In genomic region chr12:8108808-8109398, GRCh38 we compare ENCODE assay signal across 8 cellular contexts. TPM values are rescaled to one million over a fixed set of nuclear protein-coding genes. Genes with fewer than 3 reads are reported as not detected.
DNase-seq lines count a peak whose midpoint lies in the region; ATAC-seq, FAIRE-seq and TF ChIP-seq lines count a peak whose summit lies in the region.

No MANE protein-coding gene starts in this region.

- H3F3A ChIP-seq in DOHH2 (ENCODE audit: control insufficient read depth, insufficient read depth) = no peaks in the 10 kb centered on the region

- peak; percentile 54 for DNase-seq in HTR-8/SVneo (ENCODE audit: insufficient read length, low spot score)
- DNase-seq in Peyer's patch = peak; percentile 68 to 93 (median 79)
- peak; percentile 78 for DNase-seq in activated T-cell treated with anti-CD3 and anti-CD28 coated beads, Interleukin-2, amount 50 U/mL, for 4 hours
- DNase-seq in fibroblast of gingiva (ENCODE audit: low read depth) = peak; percentile 71

- no peaks in the 10 kb centered on the region for H3K9me2 ChIP-seq in DOHH2 (replicated peaks; ENCODE audit: control insufficient read depth, low read length)

- peaks cover 4% of the 10 kb centered on the region for H3K4me1 Mint-ChIP-seq in activated T-cell treated with anti-CD3 and anti-CD28 coated beads, Interleukin-2, amount 50 U/mL, for 4 hours (ENCODE audit: low read depth)
- H3K4me1 Mint-ChIP-seq in nephron = no peaks in the 10 kb centered on the region
- H3K4me1 Mint-ChIP-seq in stimulated activated memory B cell treated with anti-CD40 and anti-IgM and Interleukin-4, amounts not matched to agents 10 μg/mL and 1 μg/mL and 100 μg/mL, for 72 hours = peaks cover 4% of the 10 kb centered on the region

- H3K9me3 ChIP-seq in DOHH2 (ENCODE audit: control insufficient read depth, insufficient read depth, low read length) (no peaks in the 10 kb centered on the region), Peyer's patch (no peaks in the 10 kb centered on the region)

- H3K36me3 Mint-ChIP-seq in activated T-cell treated with anti-CD3 and anti-CD28 coated beads, Interleukin-2, amount 50 U/mL, for 4 hours (ENCODE audit: insufficient read depth) = peaks cover 25% of the 10 kb centered on the region
- peaks cover 44% of the 10 kb centered on the region for H3K36me3 Mint-ChIP-seq in nephron (ENCODE audit: low read depth)
- H3K36me3 Mint-ChIP-seq in stimulated activated memory B cell treated with anti-CD40 and anti-IgM and Interleukin-4, amounts not matched to agents 10 μg/mL and 1 μg/mL and 100 μg/mL, for 72 hours = peaks cover 48% of the 10 kb centered on the region

- TF ChIP-seq CTCF in DOHH2 (IDR thresholded peaks at IDR 0.05; ENCODE audit: low read depth, low read length, poor library complexity, severe bottlenecking) = peak; percentile 95
- TF ChIP-seq CTCF in Peyer's patch (IDR thresholded peaks at IDR 0.05) = peak; percentile 83 to 98 (median 97)
- peak; percentile 97 to 99 (median 98) for TF ChIP-seq CTCF in nephron (IDR thresholded peaks at IDR 0.05; ENCODE audit: unreplicated experiment in 3 of 3)

- H4K20me1 ChIP-seq in DOHH2 (ENCODE audit: control insufficient read depth, insufficient read depth, low read depth, low read length) = no peaks in the 10 kb centered on the region

- no peak overlapping the region for H3K27ac ChIP-seq in DOHH2 (ENCODE audit: low read depth, low read length)
- no peak overlapping the region for H3K27ac ChIP-seq in Peyer's patch

- ATAC-seq in activated T-cell treated with anti-CD3 and anti-CD28 coated beads, Interleukin-2, amount 50 U/mL, for 4 hours = peak; percentile 65 to 73
- ATAC-seq in stimulated activated memory B cell treated with anti-CD40 and anti-IgM and Interleukin-4, amounts not matched to agents 10 μg/mL and 1 μg/mL and 100 μg/mL, for 72 hours = peak; percentile 70
- ATAC-seq in HG02588 (IDR thresholded peaks at IDR 0.05; ENCODE audit: unreplicated experiment) = no peak

- no peak overlapping the region for H3K27ac Mint-ChIP-seq in nephron
- no peak overlapping the region for H3K27ac Mint-ChIP-seq in stimulated activated memory B cell treated with anti-CD40 and anti-IgM and Interleukin-4, amounts not matched to agents 10 μg/mL and 1 μg/mL and 100 μg/mL, for 72 hours

- peaks cover 3% of the 10 kb centered on the region for H3K9me3 Mint-ChIP-seq in activated T-cell treated with anti-CD3 and anti-CD28 coated beads, Interleukin-2, amount 50 U/mL, for 4 hours
- peaks cover 14% of the 10 kb centered on the region for H3K9me3 Mint-ChIP-seq in nephron
- H3K9me3 Mint-ChIP-seq in stimulated activated memory B cell treated with anti-CD40 and anti-IgM and Interleukin-4, amounts not matched to agents 10 μg/mL and 1 μg/mL and 100 μg/mL, for 72 hours = no peaks in the 10 kb centered on the region

- H3K27me3 Mint-ChIP-seq in activated T-cell treated with anti-CD3 and anti-CD28 coated beads, Interleukin-2, amount 50 U/mL, for 4 hours (ENCODE audit: low read depth) = no peaks in the 10 kb centered on the region
- no peaks in the 10 kb centered on the region for H3K27me3 Mint-ChIP-seq in nephron (ENCODE audit: low read depth)
- H3K27me3 Mint-ChIP-seq in stimulated activated memory B cell treated with anti-CD40 and anti-IgM and Interleukin-4, amounts not matched to agents 10 μg/mL and 1 μg/mL and 100 μg/mL, for 72 hours = no peaks in the 10 kb centered on the region

- H3K36me3 ChIP-seq in DOHH2 (ENCODE audit: control insufficient read depth, low read length) (no peaks in the 10 kb centered on the region), Peyer's patch (peaks cover 0 to 4% (median 0%) of the 10 kb centered on the region in 3 donors)

- H3K4me1 ChIP-seq in DOHH2 (ENCODE audit: control insufficient read depth, low read length) (peaks cover 3% of the 10 kb centered on the region; the same call in 1 of the 2 replicates), Peyer's patch (no peaks in the 10 kb centered on the region)

- peak overlapping the region; percentile 53 for H3K4me3 Mint-ChIP-seq in activated T-cell treated with anti-CD3 and anti-CD28 coated beads, Interleukin-2, amount 50 U/mL, for 4 hours
- H3K4me3 Mint-ChIP-seq in nephron = no peak overlapping the region
- no peak overlapping the region for H3K4me3 Mint-ChIP-seq in stimulated activated memory B cell treated with anti-CD40 and anti-IgM and Interleukin-4, amounts not matched to agents 10 μg/mL and 1 μg/mL and 100 μg/mL, for 72 hours

- peak overlapping the region; percentile 14; the same call in 1 of the 2 replicates for H3K4me2 ChIP-seq in DOHH2 (ENCODE audit: low read length)

- H3K4me3 ChIP-seq in DOHH2 (ENCODE audit: low read length) = no peak overlapping the region
- H3K4me3 ChIP-seq in Peyer's patch = no peak overlapping the region

- H3K27me3 ChIP-seq in DOHH2 (ENCODE audit: control insufficient read depth, low read length) (no peaks in the 10 kb centered on the region), Peyer's patch (no peaks in the 10 kb centered on the region)

- no peak for TF ChIP-seq POLR2A in Peyer's patch (IDR thresholded peaks at IDR 0.05)

- H3K79me2 ChIP-seq in DOHH2 (ENCODE audit: control insufficient read depth, low read length) = no peaks in the 10 kb centered on the region

- FAIRE-seq in HTR-8/SVneo (lab: Jason Lieb, UNC) = no peak

RNA-seq across cellular contexts. Expression of gene CLEC4A, which starts 14.5 kb away (rescaled TPM):
- total RNA-seq in Peyer's patch = 10 to 100 TPM in 1 of 4 donors, 1 to 10 TPM in 1, not detected in 2; 8.3 to 10.1 TPM
- under 1 TPM in 2 of 3 donors, not detected in 1; 0.18 to 0.92 TPM for total RNA-seq in activated T-cell treated with anti-CD3 and anti-CD28 coated beads, Interleukin-2, amount 50 U/mL, for 4 hours

RNA-seq across cellular contexts. Expression of gene NECAP1, which starts 26.8 kb away (rescaled TPM):
- 10 to 100 TPM; 17.3 to 50.4 (median 35.9) TPM for total RNA-seq in Peyer's patch
- total RNA-seq in activated T-cell treated with anti-CD3 and anti-CD28 coated beads, Interleukin-2, amount 50 U/mL, for 4 hours = 10 to 100 TPM; 41.6 to 49.5 (median 42.0) TPM

RNA-seq across cellular contexts. Expression of gene C3AR1, which starts 42.7 kb away (rescaled TPM):
- total RNA-seq in Peyer's patch = 1 to 10 TPM in 3 of 4 donors, under 1 TPM in 1; 0.70 to 2.9 (median 1.5) TPM
- 1 to 10 TPM in 1 of 3 donors, under 1 TPM in 2; 0.49 to 1.5 (median 0.63) TPM for total RNA-seq in activated T-cell treated with anti-CD3 and anti-CD28 coated beads, Interleukin-2, amount 50 U/mL, for 4 hours

RNA-seq across cellular contexts. Expression of gene ZNF705A, which starts 47.9 kb away (rescaled TPM):
- total RNA-seq in Peyer's patch = not detected
- not detected for total RNA-seq in activated T-cell treated with anti-CD3 and anti-CD28 coated beads, Interleukin-2, amount 50 U/mL, for 4 hours
